ENCODE assay signal across 8 cellular contexts in genomic region chr1:173255214-173255813, GRCh38. TPM values are rescaled to one million over a fixed set of nuclear protein-coding genes. Genes with fewer than 3 reads are reported as not detected.
A peak's percentile ranks its signal among the peaks of the same experiment; 100 is the strongest.
DNase-seq lines count a peak whose midpoint lies in the region; ATAC-seq, FAIRE-seq and TF ChIP-seq lines count a peak whose summit lies in the region.

No MANE protein-coding gene starts in this region.

- no peak overlapping the region for H3K27ac ChIP-seq in small intestine (ENCODE audit: low read depth in 1 of 2, low read length in 1 of 2)
- H3K27ac ChIP-seq in prostate gland = no peak overlapping the region

- no peak for TF ChIP-seq POLR2A in prostate gland (IDR thresholded peaks at IDR 0.05)

- no peak overlapping the region for H3K4me3 ChIP-seq in BE2C (ENCODE audit: low read depth, low read length)
- no peak overlapping the region for H3K4me3 ChIP-seq in fibroblast of mammary gland (ENCODE audit: control insufficient read depth, low read depth, low read length)
- H3K4me3 ChIP-seq in small intestine (ENCODE audit: low read depth in 1 of 2, low read length in 2 of 2) = no peak overlapping the region
- H3K4me3 ChIP-seq in prostate gland = no peak overlapping the region

- H3K4me1 ChIP-seq in BE2C (no peaks in the 10 kb centered on the region), small intestine (ENCODE audit: control insufficient read depth in 2 of 2, insufficient read depth in 1 of 2, low read depth in 1 of 2, low read length in 1 of 2) (no peaks in the 10 kb centered on the region), prostate gland (replicated peaks) (no peaks in the 10 kb centered on the region)

- peak; percentile 71 for FAIRE-seq in GM19239 (lab: Jason Lieb, UNC)
- peak; percentile 63 for FAIRE-seq in RCC 7860 (lab: Jason Lieb, UNC)
- FAIRE-seq in small intestine (lab: Jason Lieb, UNC) = no peak

- WGBS in small intestine, 3 donors = 33 to 40% (median 37%) methylated on average over 3 of the region's 3 CpGs
- 44% methylated on average over 3 of the region's 3 CpGs for WGBS in prostate gland

- DNase-seq in BE2C = peak; percentile 18
- no peak for DNase-seq in GM19239 (ENCODE audit: insufficient read length, low spot score)
- DNase-seq in RCC 7860 (ENCODE audit: low spot score) = peak; percentile 43
- DNase-seq in fibroblast of mammary gland (ENCODE audit: low read depth) = peak; percentile 70
- peak; percentile 16 for DNase-seq in small intestine
- no peak for DNase-seq in activated effector memory CD4-positive, alpha-beta T cell treated with Interleukin-2 at 50 U/mL for 16 hours
- no peak for DNase-seq in prostate gland (ENCODE audit: low spot score)

- H3K36me3 ChIP-seq in BE2C = no peaks in the 10 kb centered on the region
- H3K36me3 ChIP-seq in small intestine (ENCODE audit: control insufficient read depth in 2 of 2, insufficient read depth in 2 of 2, low read length in 2 of 2) = no peaks in the 10 kb centered on the region
- H3K36me3 ChIP-seq in prostate gland = no peaks in the 10 kb centered on the region

- intact Hi-C loops in prostate gland (cut with DNase I) = no loop called here

- H3K9me3 ChIP-seq in BE2C = no peaks in the 10 kb centered on the region
- no peaks in the 10 kb centered on the region for H3K9me3 ChIP-seq in small intestine (ENCODE audit: control insufficient read depth, low read depth)
- H3K9me3 ChIP-seq in prostate gland = no peaks in the 10 kb centered on the region

- TF ChIP-seq CTCF in BE2C (IDR thresholded peaks at IDR 0.05; ENCODE audit: low read depth, low read length) (peak; percentile 82), fibroblast of mammary gland (conservative IDR thresholded peaks at IDR 0.05; ENCODE audit: control insufficient read depth, insufficient read depth, low read depth, low read length) (peak; percentile 94), prostate gland (IDR thresholded peaks at IDR 0.05) (peak in 2 of 4 experiments; percentile 38 to 55)

- H3K27me3 ChIP-seq in BE2C (no peaks in the 10 kb centered on the region), small intestine (ENCODE audit: control insufficient read depth in 2 of 2, insufficient read depth in 2 of 2, low read length in 2 of 2) (no peaks in the 10 kb centered on the region), prostate gland (replicated peaks; ENCODE audit: insufficient read depth) (no peaks in the 10 kb centered on the region)

- ATAC-seq in HG02642 (IDR thresholded peaks at IDR 0.05; ENCODE audit: poor library complexity, unreplicated experiment) = no peak

RNA-seq across cellular contexts. Expression of gene TNFSF4, which starts 48.2 kb away (rescaled TPM):
- polyA plus RNA-seq in BE2C (2012; ENCODE audit: insufficient read depth, insufficient read length, low read depth) = 0.54 TPM
- polyA plus RNA-seq in small intestine = under 1 TPM in 1 of 3 donors, not detected in 2; 0.22 TPM
- 10 to 100 TPM in 1 of 2 donors, 1 to 10 TPM in 1; 1.6 to 14.7 TPM for total RNA-seq in prostate gland

Comparison
In these comparisons a context has a peak if more than half of its experiments do, and no peak if none do; other contexts are left out.
1. DNase-seq: peak in BE2C (single experiment), RCC 7860 (single experiment), fibroblast of mammary gland (single experiment) and small intestine (single experiment); none in GM19239 (single experiment), activated effector memory CD4-positive, alpha-beta T cell treated with Interleukin-2 at 50 U/mL for 16 hours (single experiment) and prostate gland (single experiment).